ENCODE assay signal across 26 cellular contexts in genomic region chr5:23655674-23656073, GRCh38.
"Had no signal": no experiment of that assay in that cellular context is flagged by ENCODE, and none has a peak within 500 bp of the region (broad histone marks: within the 10 kb centered on the region; RNA-seq: fewer than 3 reads in every experiment).

No MANE protein-coding gene starts in this region.

- H3K27ac ChIP-seq: adrenal gland, KMS-11, SK-N-MC, WERI-Rb-1 had no signal

- H3K4me1 ChIP-seq: adrenal gland had no signal

- ATAC-seq: activated CD4-positive, alpha-beta T cell treated with anti-CD3 and anti-CD28 coated beads for 36 hours; activated CD8-positive, alpha-beta T cell treated with anti-CD3 and anti-CD28 coated beads for 36 hours; activated T-cell treated with anti-CD3 and anti-CD28 coated beads, Interleukin-2, amount 50 U/mL, for 72 hours; Right ventricle myocardium inferior; T-cell had no signal

- FAIRE-seq: RCC 7860 had no signal

- H3K36me3 ChIP-seq: adrenal gland, WERI-Rb-1 had no signal

- H3K4me3 ChIP-seq: adrenal gland, SK-N-MC had no signal

- DNase-seq: activated CD4-positive, alpha-beta T cell treated with anti-CD3 and anti-CD28 coated beads for 36 hours; activated CD4-positive, alpha-beta T cell treated with anti-CD3 and anti-CD28 coated beads, Interleukin-2, amount 50 U/mL, for 1 hour; activated CD8-positive, alpha-beta memory T cell treated with anti-CD3 and anti-CD28 coated beads, Interleukin-2, amount 50 U/mL, for 4 hours; activated CD8-positive, alpha-beta T cell treated with anti-CD3 and anti-CD28 coated beads for 36 hours; activated gamma-delta T cell treated with Interleukin-2 at 50 U/mL for 16 hours; activated naive CD4-positive, alpha-beta T cell treated with anti-CD3 and anti-CD28 coated beads, Interleukin-2, amount 10 ng/mL, durations not matched to agents 7 days and 5 days; activated naive CD8-positive, alpha-beta T cell treated with anti-CD3 and anti-CD28 coated beads, Interleukin-2, amount 10 ng/mL, durations not matched to agents 7 days and 5 days; activated T-cell treated with anti-CD3 and anti-CD28 coated beads, Interleukin-2, amount 50 U/mL, for 72 hours; adrenal gland; anterior cingulate cortex; central memory CD4-positive, alpha-beta T cell; MM.1S; NCI-H1105; NCI-H1436; NCI-H1694 treated with DMSO at 0.1 percent for 48 hours; NCI-H2029 treated with DMSO at 0.1 percent for 48 hours; NCI-H510A treated with DMSO at 0.1 percent for 48 hours; NCI-H69; NK-92 treated with Interleukin-12 subunit alpha and Interleukin-12 subunit beta, amount 100 ng/mL, for 24 hours; T-cell; T-helper 2 cell; WERI-Rb-1 had no signal

- H3K9ac ChIP-seq: KMS-11 had no signal

- H3K4me2 ChIP-seq: KMS-11 had no signal

- H3K27me3 ChIP-seq: adrenal gland had no signal

- H3K9me3 ChIP-seq: adrenal gland had no signal
